ENCODE assay signal across 1 cellular context in genomic region chr12:107439101-107439738, GRCh38.
TF ChIP-seq lines count a peak whose summit lies in the region.

No MANE protein-coding gene starts in this region.

TF ChIP-seq in GM23338, 12 proteins besides CTCF, POLR2A, EP300 and RAD21 (continued from another document):
- no peak for TF ChIP-seq ZNF114 (CRISPR knock-in tag; IDR thresholded peaks at IDR 0.05)
- no peak for TF ChIP-seq CREB1 (CRISPR knock-in tag; IDR thresholded peaks at IDR 0.05; ENCODE audit: low read depth)
- TF ChIP-seq REST (IDR thresholded peaks at IDR 0.05; ENCODE audit: unreplicated experiment) = no peak
- TF ChIP-seq ETS1 (IDR thresholded peaks at IDR 0.05) = no peak
- TF ChIP-seq POLR2AphosphoS5 (IDR thresholded peaks at IDR 0.05; ENCODE audit: low read depth) = no peak
- no peak for TF ChIP-seq NANOG (IDR thresholded peaks at IDR 0.05; ENCODE audit: borderline replicate concordance)
- no peak for TF ChIP-seq EZH2 (IDR thresholded peaks at IDR 0.05; ENCODE audit: low read depth, unreplicated experiment)
- no peak for TF ChIP-seq JUNB (IDR thresholded peaks at IDR 0.05; ENCODE audit: unreplicated experiment)
